Comparison of ENCODE assay signal across 20 cellular contexts in the genomic region with DNA sequence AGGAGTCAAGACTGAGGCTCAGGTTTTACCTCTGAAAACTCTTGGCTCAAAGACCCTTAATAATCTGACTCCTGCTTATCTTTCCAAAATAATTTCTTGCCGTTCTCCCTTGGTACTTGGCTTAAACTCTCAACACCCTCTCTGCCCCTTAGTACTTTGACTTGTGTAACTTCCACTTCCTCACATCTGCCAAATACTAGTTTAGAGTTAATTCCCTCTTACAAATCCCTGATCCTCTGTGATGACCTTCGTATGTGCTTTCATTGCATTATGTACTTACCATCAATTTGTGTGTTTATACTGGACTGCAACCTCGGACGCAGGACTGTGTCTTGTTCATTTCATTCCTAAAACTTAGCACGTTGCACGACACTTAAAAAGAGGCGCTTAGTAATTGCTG.
"Had no signal": no experiment of that assay in that cellular context is flagged by ENCODE, and none has a peak within 500 bp of the region (broad histone marks: within the 10 kb centered on the region; RNA-seq: fewer than 3 reads in every experiment).

No MANE protein-coding gene starts in this region.

- ATAC-seq: body of pancreas; left ventricle myocardium superior; sciatic nerve; stimulated activated naive CD8-positive, alpha-beta T cell treated with anti-CD3 and anti-CD28 coated beads, Interleukin-15, amount 100 ng/mL, for 72 hours had no signal

- H3K9me3 Mint-ChIP-seq: activated naive CD4-positive, alpha-beta T cell treated with anti-CD3 and anti-CD28 coated beads, Interleukin-2, amount 50 U/mL, for 24 hours; neural progenitor cell; stimulated activated naive CD8-positive, alpha-beta T cell treated with anti-CD3 and anti-CD28 coated beads, Interleukin-15, amount 100 ng/mL, for 72 hours; T-helper 2 cell treated with Interferon-gamma antibody and Interleukin-4, amounts not matched to agents 5 μg/mL and 100 μg/mL, for 36 hours had no signal

- DNase-seq: activated CD4-positive, alpha-beta T cell treated with anti-CD3 and anti-CD28 coated beads, Interleukin-2, amount 50 U/mL, for 4 hours; activated CD4-positive, CD25-positive, alpha-beta regulatory T cell treated with anti-CD3 and anti-CD28 coated beads, Interleukin-2, amount 50 U/mL, for 72 hours; activated T-cell treated with anti-CD3 and anti-CD28 coated beads for 4 hours; amniotic stem cell; body of pancreas; central memory CD4-positive, alpha-beta T cell; cortex of kidney; effector CD4-positive, alpha-beta T cell; esophagus squamous epithelium; foreskin fibroblast; glutamatergic neuron; hypothalamus; left ventricle myocardium superior; mesendoderm; stimulated activated naive CD8-positive, alpha-beta T cell treated with anti-CD3 and anti-CD28 coated beads, Interleukin-15, amount 100 ng/mL, for 72 hours; upper lobe of left lung had no signal

- H3K9ac ChIP-seq: neural progenitor cell had no signal

- H3K4me1 Mint-ChIP-seq: neural progenitor cell; stimulated activated naive CD8-positive, alpha-beta T cell treated with anti-CD3 and anti-CD28 coated beads, Interleukin-15, amount 100 ng/mL, for 72 hours had no signal

- H3K4me3 ChIP-seq: body of pancreas, esophagus squamous epithelium, neural progenitor cell, upper lobe of left lung had no signal

- H3K27me3 Mint-ChIP-seq: activated naive CD4-positive, alpha-beta T cell treated with anti-CD3 and anti-CD28 coated beads, Interleukin-2, amount 50 U/mL, for 24 hours; stimulated activated naive CD8-positive, alpha-beta T cell treated with anti-CD3 and anti-CD28 coated beads, Interleukin-15, amount 100 ng/mL, for 72 hours had no signal

- H3K27ac Mint-ChIP-seq: neural progenitor cell; stimulated activated naive CD8-positive, alpha-beta T cell treated with anti-CD3 and anti-CD28 coated beads, Interleukin-15, amount 100 ng/mL, for 72 hours; T-helper 2 cell treated with Interferon-gamma antibody and Interleukin-4, amounts not matched to agents 5 μg/mL and 100 μg/mL, for 36 hours had no signal

- H3K4me1 ChIP-seq: neural progenitor cell, upper lobe of left lung had no signal

- H3K4me3 Mint-ChIP-seq: activated naive CD4-positive, alpha-beta T cell treated with anti-CD3 and anti-CD28 coated beads, Interleukin-2, amount 50 U/mL, for 24 hours; neural progenitor cell; stimulated activated naive CD8-positive, alpha-beta T cell treated with anti-CD3 and anti-CD28 coated beads, Interleukin-15, amount 100 ng/mL, for 72 hours; T-helper 2 cell treated with Interferon-gamma antibody and Interleukin-4, amounts not matched to agents 5 μg/mL and 100 μg/mL, for 36 hours had no signal

- H3K27me3 ChIP-seq: body of pancreas, esophagus squamous epithelium, neural progenitor cell, upper lobe of left lung had no signal

- H3K27ac ChIP-seq: body of pancreas, esophagus squamous epithelium, neural progenitor cell, upper lobe of left lung had no signal

- H2AFZ ChIP-seq: neural progenitor cell had no signal

- H3K9me3 ChIP-seq: body of pancreas, esophagus squamous epithelium, upper lobe of left lung had no signal

- H3K4me2 ChIP-seq: neural progenitor cell had no signal
